ENCODE assay signal across 8 cellular contexts in the genomic region with DNA sequence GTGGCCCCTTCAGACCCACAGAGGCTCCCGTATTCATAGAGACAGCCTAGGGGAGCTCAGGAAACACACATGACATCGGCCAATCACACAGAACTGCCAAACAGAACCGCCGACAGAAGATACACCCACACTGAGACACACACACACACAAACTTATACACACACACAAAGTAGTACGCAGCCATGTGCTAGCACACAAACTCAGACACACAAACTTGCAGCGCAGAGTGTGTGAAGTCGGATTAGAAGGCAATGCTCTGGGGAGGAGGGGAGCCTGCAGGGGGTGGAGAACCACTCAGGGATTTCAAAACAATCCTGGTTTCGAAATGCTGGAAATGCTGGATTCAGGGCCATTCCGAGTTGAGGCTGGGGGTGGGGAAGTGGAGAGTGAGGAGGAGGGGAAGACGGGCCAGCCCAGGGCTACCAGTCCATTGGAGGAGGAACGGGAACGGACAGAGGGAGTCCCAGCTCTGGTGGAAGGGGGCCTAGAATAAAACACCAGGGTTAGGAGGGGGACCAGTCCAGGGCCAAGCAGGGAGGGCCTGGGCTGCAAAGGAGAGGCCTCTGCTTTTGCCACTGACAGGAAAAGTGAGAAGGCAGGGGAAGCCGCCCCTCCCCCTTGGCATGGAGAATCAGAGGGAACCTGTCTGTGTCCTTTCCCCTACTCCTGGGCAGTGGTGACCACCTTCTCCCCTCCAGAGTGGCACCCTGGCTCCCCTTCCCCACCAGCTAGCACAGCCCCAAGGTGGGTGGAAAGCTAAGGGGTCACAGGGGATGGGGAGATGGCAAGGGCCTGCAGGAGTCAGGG. TPM values are rescaled to one million over a fixed set of nuclear protein-coding genes. Genes with fewer than 3 reads are reported as not detected.
DNase-seq lines count a peak whose midpoint lies in the region; TF ChIP-seq lines count a peak whose summit lies in the region.

No MANE protein-coding gene starts in this region.

- in situ Hi-C loops in G401 (cut with HindIII; ENCODE audit: low sequenced_read_pairs): no loop called here

- TF ChIP-seq CTCF in epithelial cell of esophagus (IDR thresholded peaks at IDR 0.05; ENCODE audit: insufficient read depth, low read depth, low read length, missing control alignments): no peak

- H3K4me3 ChIP-seq in epithelial cell of esophagus (ENCODE audit: low read length): peak overlapping the region; percentile 93

- DNase-seq in G401 (ENCODE audit: low spot score) (peak; percentile 26), SKM-1 (lab: John Stamatoyannopoulos, UW; ENCODE audit: unreplicated experiment) (peak; percentile 33), epithelial cell of esophagus (ENCODE audit: low read depth) (peak; percentile 92), myocyte (ENCODE audit: low read depth) (peak; percentile 60), SHP77 treated with DMSO at 0.1 percent for 48 hours (lab: John Stamatoyannopoulos, UW) (no peak), GM19238 (ENCODE audit: insufficient read length, low spot score) (no peak), NCI-H526 (lab: John Stamatoyannopoulos, UW) (no peak)
- no peak for DNase-seq in stimulated activated CD4-positive, alpha-beta T cell treated with anti-CD3 and anti-CD28 coated beads, Interleukin-1b, Interleukin-23, amount 100 ng/mL, for 48 hours

RNA-seq across cellular contexts. Expression of a gene that starts 4.4 kb away (rescaled TPM):
- total RNA-seq in G401 (2014; rRNA removed; shearing (Covaris generic)): 10.2 and 13.4 TPM in 2 replicates
- total RNA-seq in myocyte: 15.2 and 22.1 TPM in 2 replicates
- polyA plus RNA-seq in myocyte (2012): 36.4 TPM

RNA-seq across cellular contexts. Expression of a gene that starts 34.8 kb away (rescaled TPM):
- total RNA-seq in G401 (2014; rRNA removed; shearing (Covaris generic)): not detected in 2 replicates
- total RNA-seq in myocyte: not detected in 2 replicates
- polyA plus RNA-seq in myocyte (2012): 0.82 TPM

RNA-seq across cellular contexts. Expression of a gene that starts 37.6 kb away (rescaled TPM):
- not detected in 2 replicates for total RNA-seq in G401 (2014; rRNA removed; shearing (Covaris generic))
- not detected in 2 replicates for total RNA-seq in myocyte
- polyA plus RNA-seq in myocyte (2012): not detected

RNA-seq across cellular contexts. Expression of a gene that starts 50.2 kb away (rescaled TPM):
- total RNA-seq in G401 (2014; rRNA removed; shearing (Covaris generic)): not detected in 2 replicates
- total RNA-seq in myocyte: not detected in 2 replicates
- not detected for polyA plus RNA-seq in myocyte (2012)

Comparison
In these comparisons a context has a peak if more than half of its experiments do, and no peak if none do; other contexts are left out.
1. DNase-seq: peak in G401 (single experiment), SKM-1 (single experiment), epithelial cell of esophagus (single experiment) and myocyte (single experiment); none in SHP77 treated with DMSO at 0.1 percent for 48 hours (single experiment), GM19238 (single experiment), stimulated activated CD4-positive, alpha-beta T cell treated with anti-CD3 and anti-CD28 coated beads, Interleukin-1b, Interleukin-23, amount 100 ng/mL, for 48 hours (single experiment) and NCI-H526 (0 of 2).